ENCODE assay signal across 8 cellular contexts in the genomic region with DNA sequence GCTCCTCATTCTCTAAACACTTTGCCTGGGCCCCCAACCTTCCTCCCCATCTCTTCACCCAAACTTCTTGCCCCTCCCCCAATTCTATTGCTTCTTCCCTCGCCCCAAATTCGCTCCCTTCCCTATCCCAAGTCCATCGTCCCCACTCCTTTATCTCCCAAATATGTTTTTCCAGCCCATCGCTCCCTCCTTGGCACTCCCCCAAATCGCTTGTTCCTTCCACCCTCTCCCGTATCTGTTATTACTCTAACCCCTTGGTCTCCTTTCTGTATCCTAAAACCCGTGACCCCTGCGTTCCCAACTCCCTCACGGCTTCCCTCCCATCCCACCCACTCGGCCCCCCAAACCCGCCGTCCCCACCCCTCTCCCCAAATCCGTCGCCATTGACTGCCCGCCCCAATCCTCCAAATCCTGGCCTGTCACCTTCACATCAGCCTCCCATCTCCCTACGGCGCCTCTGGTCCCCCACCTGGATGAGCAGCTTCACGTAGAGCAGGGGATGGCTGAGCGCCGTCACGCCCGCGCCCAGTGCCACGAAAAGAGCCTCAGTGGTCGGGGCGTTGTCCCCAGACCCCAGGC. TPM values are rescaled to one million over a fixed set of nuclear protein-coding genes. Genes with fewer than 3 reads are reported as not detected.
A peak's percentile ranks its signal among the peaks of the same experiment; 100 is the strongest.
DNase-seq lines count a peak whose midpoint lies in the region; ATAC-seq and TF ChIP-seq lines count a peak whose summit lies in the region.

No MANE protein-coding gene starts in this region.

- H3K27me3 Mint-ChIP-seq in activated naive CD4-positive, alpha-beta T cell treated with anti-CD3 and anti-CD28 coated beads, Interleukin-2, amount 10 ng/mL, durations not matched to agents 7 days and 5 days = peaks cover 9% of the 10 kb centered on the region

- no peaks in the 10 kb centered on the region for H3K27me3 ChIP-seq in BLaER1 treated with 17β-estradiol and CSF1 and Interleukin-3, amounts not matched to agents 10 nM and 100 nM

- H4K20me1 ChIP-seq in BLaER1 treated with 17β-estradiol and CSF1 and Interleukin-3, amounts not matched to agents 10 nM and 100 nM = peaks cover 43 to 49% (median 46%) of the 10 kb centered on the region in 11 experiments

- H3K36me3 Mint-ChIP-seq in activated naive CD4-positive, alpha-beta T cell treated with anti-CD3 and anti-CD28 coated beads, Interleukin-2, amount 10 ng/mL, durations not matched to agents 7 days and 5 days = peaks cover 8% of the 10 kb centered on the region

- peak overlapping the region; percentile 70 to 98 (median 92) for H3K4me2 ChIP-seq in BLaER1 treated with 17β-estradiol and CSF1 and Interleukin-3, amounts not matched to agents 10 nM and 100 nM

- CTCF ChIA-PET in activated naive CD4-positive, alpha-beta T cell treated with anti-CD3 and anti-CD28 coated beads, Interleukin-2, amount 10 ng/mL, durations not matched to agents 7 days and 5 days (lab: Charles Lee) = interaction anchor here (0.8 to 3.3 kb wide), 3 partner anchors 33 to 224 kb away, joined by 3 to 17 read pairs (median 6); a partner anchor contains a TSS

- peak overlapping the region; percentile 97 to 100 (median 98) for H3K4me3 ChIP-seq in BLaER1 treated with 17β-estradiol and CSF1 and Interleukin-3, amounts not matched to agents 10 nM and 100 nM
- peak overlapping the region; percentile 78 for H3K4me3 ChIP-seq in HFF-Myc (replicated peaks; ENCODE audit: low read depth, low read length)
- peak overlapping the region; percentile 99 for H3K4me3 ChIP-seq in mucosa of descending colon

- H3K27ac Mint-ChIP-seq in activated naive CD4-positive, alpha-beta T cell treated with anti-CD3 and anti-CD28 coated beads, Interleukin-2, amount 10 ng/mL, durations not matched to agents 7 days and 5 days = no peak overlapping the region

- intact Hi-C loops in mucosa of descending colon (cut with DNase I, micrococcal nuclease) = loop anchor here in 1 of 2 donors (10.0 kb wide), 1 partner anchor 101 kb away; a partner anchor contains a TSS

- H3K4me1 ChIP-seq in BLaER1 treated with 17β-estradiol and CSF1 and Interleukin-3, amounts not matched to agents 10 nM and 100 nM = peaks cover 45 to 59% (median 56%) of the 10 kb centered on the region in 10 experiments
- peaks cover 23% of the 10 kb centered on the region for H3K4me1 ChIP-seq in mucosa of descending colon (ENCODE audit: low read depth)

- peaks cover 14 to 34% (median 24%) of the 10 kb centered on the region in 11 experiments; a peak in 21 of 22 replicates for H3K36me3 ChIP-seq in BLaER1 treated with 17β-estradiol and CSF1 and Interleukin-3, amounts not matched to agents 10 nM and 100 nM
- no peaks in the 10 kb centered on the region for H3K36me3 ChIP-seq in mucosa of descending colon (ENCODE audit: low read depth)

- TF ChIP-seq CTCF in HFF-Myc (IDR thresholded peaks at IDR 0.05; ENCODE audit: low read depth, low read length, missing control alignments) (no peak), mucosa of descending colon (IDR thresholded peaks at IDR 0.05) (no peak)

- no peak overlapping the region for H3K4me3 Mint-ChIP-seq in activated naive CD4-positive, alpha-beta T cell treated with anti-CD3 and anti-CD28 coated beads, Interleukin-2, amount 10 ng/mL, durations not matched to agents 7 days and 5 days

- H3K27ac ChIP-seq in BLaER1 treated with 17β-estradiol and CSF1 and Interleukin-3, amounts not matched to agents 10 nM and 100 nM = peak overlapping the region; percentile 93 to 99 (median 97)

- no peaks in the 10 kb centered on the region for H3K9me3 Mint-ChIP-seq in activated naive CD4-positive, alpha-beta T cell treated with anti-CD3 and anti-CD28 coated beads, Interleukin-2, amount 10 ng/mL, durations not matched to agents 7 days and 5 days

- H3K9me3 ChIP-seq in BLaER1 treated with 17β-estradiol and CSF1 and Interleukin-3, amounts not matched to agents 10 nM and 100 nM (replicated peaks in 1 of 11) = no peaks in the 10 kb centered on the region
- no peaks in the 10 kb centered on the region for H3K9me3 ChIP-seq in mucosa of descending colon

- peaks cover 28% of the 10 kb centered on the region for H3K4me1 Mint-ChIP-seq in activated naive CD4-positive, alpha-beta T cell treated with anti-CD3 and anti-CD28 coated beads, Interleukin-2, amount 10 ng/mL, durations not matched to agents 7 days and 5 days

- ATAC-seq in mucosa of descending colon = peak; percentile 3
- ATAC-seq in HG03442 (IDR thresholded peaks at IDR 0.05; ENCODE audit: unreplicated experiment) = no peak
- ATAC-seq in HG03039 (IDR thresholded peaks at IDR 0.05; ENCODE audit: unreplicated experiment) = no peak

- DNase-seq in HFF-Myc (ENCODE audit: extremely low read depth, low read depth) (no peak), astrocyte of the hippocampus (ENCODE audit: low read depth, low spot score) (peak; percentile 27), mucosa of descending colon (peak in 1 of 3 donors; percentile 32), SW480 (ENCODE audit: low spot score) (no peak)
- no peak for DNase-seq in activated naive CD4-positive, alpha-beta T cell treated with anti-CD3 and anti-CD28 coated beads, Interleukin-2, amount 10 ng/mL, durations not matched to agents 7 days and 5 days

- peak overlapping the region; percentile 96 to 99 (median 98) for H3K9ac ChIP-seq in BLaER1 treated with 17β-estradiol and CSF1 and Interleukin-3, amounts not matched to agents 10 nM and 100 nM

RNA-seq across cellular contexts. Expression of a gene that starts 0.5 kb away (rescaled TPM):
- total RNA-seq in mucosa of descending colon = 100 to 1,000 TPM; 153 to 186 (median 157) TPM

RNA-seq across cellular contexts. Expression of a gene that starts 20.0 kb away (rescaled TPM):
- 10 to 100 TPM in 2 of 3 donors, 1 to 10 TPM in 1; 6.9 to 18.3 (median 14.1) TPM for total RNA-seq in mucosa of descending colon

RNA-seq across cellular contexts. Expression of a gene that starts 30.9 kb away (rescaled TPM):
- 1 to 10 TPM in 2 of 3 donors, under 1 TPM in 1; 0.46 to 6.1 (median 3.9) TPM for total RNA-seq in mucosa of descending colon
